8 cellular contexts compared by ENCODE assay signal in the genomic region with DNA sequence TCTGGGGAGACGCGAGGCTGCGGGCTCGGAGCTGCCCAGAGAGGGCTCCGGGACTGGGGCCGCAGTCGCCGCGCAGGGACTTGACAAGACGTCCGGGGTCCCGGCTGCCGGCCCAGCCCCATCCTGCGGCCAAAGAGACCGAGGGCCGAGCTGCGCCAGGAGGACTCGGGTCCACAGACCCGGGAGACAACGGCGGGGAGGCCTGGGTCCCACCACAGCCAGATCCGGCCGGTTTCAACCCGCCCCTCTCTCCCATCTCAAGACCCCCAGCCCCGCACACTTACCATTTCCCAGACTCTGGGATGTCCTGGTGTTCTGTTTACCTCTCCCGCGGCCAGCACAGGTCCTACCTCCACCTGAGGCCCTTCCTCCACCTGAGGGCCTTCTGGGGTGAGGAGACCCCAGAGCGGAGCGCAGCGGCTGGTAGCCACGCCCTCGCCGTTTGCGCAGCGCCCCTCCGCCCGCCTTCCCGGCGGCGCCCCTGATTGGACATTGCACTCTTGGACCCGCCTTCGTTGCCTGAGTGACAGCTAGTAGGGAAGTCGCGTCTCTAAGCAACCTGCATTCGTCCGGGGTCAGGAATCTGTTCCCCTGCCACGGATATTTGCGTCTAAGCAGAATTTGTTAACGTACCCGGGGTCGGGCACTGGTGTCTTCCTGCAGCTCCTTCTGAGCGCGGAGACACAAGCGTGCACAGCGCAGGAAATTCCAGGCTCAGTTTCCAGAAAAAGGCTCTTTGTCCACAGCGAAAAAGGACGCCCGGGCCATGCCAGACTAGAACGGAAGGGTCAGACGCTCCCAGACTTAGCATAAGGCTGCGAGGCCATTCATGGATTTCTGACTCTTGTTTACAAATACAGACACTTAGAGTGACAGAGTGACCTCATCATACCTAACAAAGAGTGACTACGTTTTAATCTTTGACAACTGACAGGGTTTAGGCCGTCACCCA. TPM values are rescaled to one million over a fixed set of nuclear protein-coding genes. Genes with fewer than 3 reads are reported as not detected.
DNase-seq lines count a peak whose midpoint lies in the region; ATAC-seq and TF ChIP-seq lines count a peak whose summit lies in the region.

A gene (minus strand): TSS at position 446 of the 952 bp plus-strand sequence. CDS start 159 bp downstream, at position 287.

- H3K4me1 Mint-ChIP-seq in Caco-2 (ENCODE audit: low read depth, unreplicated experiment), result no peaks in the 10 kb centered on the region
- H3K4me1 Mint-ChIP-seq in activated T-cell treated with anti-CD3 and anti-CD28 coated beads, Interleukin-2, amount 50 U/mL, for 72 hours (ENCODE audit: low read depth), result peaks cover 38% of the 10 kb centered on the region

- ATAC-seq in PC-3, result peak; percentile 98
- ATAC-seq in activated T-cell treated with anti-CD3 and anti-CD28 coated beads, Interleukin-2, amount 50 U/mL, for 72 hours (replicated peaks in 1 of 2), result peak; percentile 99

- H4K20me1 ChIP-seq in PC-3 (ENCODE audit: low read length), result no peaks in the 10 kb centered on the region

- DNase-seq in Caco-2, result peak; percentile 89 to 90
- peak; percentile 95 for DNase-seq in GM20000 (ENCODE audit: low spot score)
- DNase-seq in PC-3, result peak; percentile 88
- DNase-seq in activated T-cell treated with anti-CD3 and anti-CD28 coated beads, Interleukin-2, amount 50 U/mL, for 72 hours, result peak; percentile 89 to 91
- DNase-seq in esophagus squamous epithelium (lab: John Stamatoyannopoulos, UW), result peak; percentile 23
- peak; percentile 75 to 79 for DNase-seq in stimulated activated CD8-positive, alpha-beta memory T cell treated with anti-CD3 and anti-CD28 coated beads, Interleukin-7, amount 100 ng/mL, for 1 hour (ENCODE audit: low read depth in 2 of 2)

- POLR2A ChIA-PET in Caco-2 (lab: Charles Lee) (interaction anchor here (1.4 kb wide), 2 partner anchors 10 to 126 kb away, joined by 3 to 8 read pairs; a partner anchor contains a TSS), PC-3 (lab: Charles Lee; ENCODE audit: unreplicated experiment) (interaction anchor here (0.5 to 1.2 kb wide), 2 partner anchors 119 to 560 kb away, joined by 4 to 6 read pairs; a partner anchor contains a TSS)

- H3K9me2 ChIP-seq in PC-3 (replicated peaks; ENCODE audit: low read length), result no peaks in the 10 kb centered on the region

- peaks cover 13% of the 10 kb centered on the region for H3K9me3 Mint-ChIP-seq in Caco-2 (ENCODE audit: unreplicated experiment)
- H3K9me3 Mint-ChIP-seq in activated T-cell treated with anti-CD3 and anti-CD28 coated beads, Interleukin-2, amount 50 U/mL, for 72 hours, result no peaks in the 10 kb centered on the region

- peaks cover 8% of the 10 kb centered on the region for H3K36me3 Mint-ChIP-seq in Caco-2 (ENCODE audit: insufficient read depth, unreplicated experiment)
- H3K36me3 Mint-ChIP-seq in activated T-cell treated with anti-CD3 and anti-CD28 coated beads, Interleukin-2, amount 50 U/mL, for 72 hours (ENCODE audit: insufficient read depth in 2 of 2), result peaks cover 0 to 2% of the 10 kb centered on the region in 2 donors

- H3F3A ChIP-seq in PC-3 (ENCODE audit: low read length, unreplicated experiment), result no peaks in the 10 kb centered on the region

- no peaks in the 10 kb centered on the region for H3K27me3 ChIP-seq in Caco-2 (replicated peaks; ENCODE audit: control insufficient read depth, insufficient read depth, low read length)
- H3K27me3 ChIP-seq in HUES6 (ENCODE audit: control insufficient read depth, insufficient read depth, low read length), result 0 out of 2 replicates have a peak, but pooled peaks cover 4% of the 10 kb centered on the region
- H3K27me3 ChIP-seq in PC-3 (ENCODE audit: low read length), result no peaks in the 10 kb centered on the region
- no peaks in the 10 kb centered on the region for H3K27me3 ChIP-seq in esophagus squamous epithelium
- H3K27me3 ChIP-seq in muscle layer of duodenum (ENCODE audit: low read depth, low read length), result no peaks in the 10 kb centered on the region

- peak in 2 of 4 donors; percentile 14 to 42 for TF ChIP-seq POLR2A in esophagus squamous epithelium (IDR thresholded peaks at IDR 0.05)

- peak within 1 kb of the TSS; percentile 73 for H3K27ac Mint-ChIP-seq in Caco-2 (ENCODE audit: unreplicated experiment)
- H3K27ac Mint-ChIP-seq in activated T-cell treated with anti-CD3 and anti-CD28 coated beads, Interleukin-2, amount 50 U/mL, for 72 hours, result peak within 1 kb of the TSS; percentile 85

- TSS peak; percentile 53 for BruUV-seq in Caco-2 (replicated peaks; lab: Mats Ljungman, UMichigan)
- TSS peak; percentile 50 for BruUV-seq in PC-3 (replicated peaks; lab: Mats Ljungman, UMichigan)

- CTCF ChIA-PET in Caco-2 (lab: Charles Lee) (no interaction called here), PC-3 (lab: Charles Lee) (interaction anchor here (0.7 kb wide), 1 partner anchor 887 kb away, joined by 3 read pairs; no protein-coding TSS in a partner anchor)

- intact Hi-C loops in Caco-2 (cut with micrococcal nuclease; ENCODE audit: unreplicated experiment), result loop anchor here (1.0 kb wide), 1 partner anchor 83 kb away; a partner anchor contains a TSS
- intact Hi-C loops in PC-3 (cut with micrococcal nuclease), result loop anchor here (2.0 kb wide), 1 partner anchor 44 kb away; a partner anchor contains a TSS
- intact Hi-C loops in esophagus squamous epithelium (cut with DNase I), result no loop called here

- TF ChIP-seq CTCF in Caco-2 (IDR thresholded peaks at IDR 0.05; ENCODE audit: insufficient read depth in 1 of 2, low read depth in 1 of 2, low read length in 1 of 2, severe bottlenecking in 1 of 2, unreplicated experiment in 1 of 2) (no peak), GM20000 (IDR thresholded peaks at IDR 0.05; ENCODE audit: extremely low read depth, missing control alignments) (no peak), PC-3 (conservative IDR thresholded peaks at IDR 0.05; ENCODE audit: low read depth, low read length) (no peak), esophagus squamous epithelium (IDR thresholded peaks at IDR 0.05) (no peak)

- H3K36me3 ChIP-seq in Caco-2 (ENCODE audit: control insufficient read depth, insufficient read depth, low read length) (no peaks in the 10 kb centered on the region), HUES6 (ENCODE audit: control insufficient read depth, insufficient read depth, low read length) (no peaks in the 10 kb centered on the region), PC-3 (ENCODE audit: low read depth, low read length) (no peaks in the 10 kb centered on the region), esophagus squamous epithelium (no peaks in the 10 kb centered on the region), muscle layer of duodenum (ENCODE audit: control insufficient read depth in 1 of 2, insufficient read depth in 2 of 2, low read length in 2 of 2) (no peaks in the 10 kb centered on the region)

- H2AFZ ChIP-seq in PC-3 (ENCODE audit: low read length), result peak within 1 kb of the TSS; percentile 99

- H3K4me3 Mint-ChIP-seq in Caco-2 (ENCODE audit: unreplicated experiment), result peak within 1 kb of the TSS; percentile 93
- peak within 1 kb of the TSS; percentile 95 to 98 for H3K4me3 Mint-ChIP-seq in activated T-cell treated with anti-CD3 and anti-CD28 coated beads, Interleukin-2, amount 50 U/mL, for 72 hours

- H3K4me3 ChIP-seq in Caco-2 (ENCODE audit: low read depth, low read length) (peak within 1 kb of the TSS; percentile 75), HUES6 (ENCODE audit: low read depth, low read length) (peak within 1 kb of the TSS; percentile 82), PC-3 (ENCODE audit: low read length) (peak within 1 kb of the TSS; percentile 93), esophagus squamous epithelium (peak within 1 kb of the TSS; percentile 83 to 100 (median 92)), muscle layer of duodenum (ENCODE audit: low read depth in 1 of 2, low read length in 2 of 2) (peak within 1 kb of the TSS; percentile 92 to 99)

- H3K9me3 ChIP-seq in Caco-2 (no peaks in the 10 kb centered on the region), HUES6 (ENCODE audit: control insufficient read depth, insufficient read depth, low read depth, low read length) (no peaks in the 10 kb centered on the region), PC-3 (ENCODE audit: low read length) (no peaks in the 10 kb centered on the region), esophagus squamous epithelium (no peaks in the 10 kb centered on the region), muscle layer of duodenum (ENCODE audit: control insufficient read depth in 1 of 2, low read length in 2 of 2) (no peaks in the 10 kb centered on the region)

- no peaks in the 10 kb centered on the region for H3K27me3 Mint-ChIP-seq in Caco-2 (ENCODE audit: insufficient read depth, unreplicated experiment)
- H3K27me3 Mint-ChIP-seq in activated T-cell treated with anti-CD3 and anti-CD28 coated beads, Interleukin-2, amount 50 U/mL, for 72 hours (ENCODE audit: low read depth), result no peaks in the 10 kb centered on the region

- H3K27ac ChIP-seq in HUES6 (ENCODE audit: low read depth, low read length) (no peak within 1 kb of the TSS), PC-3 (ENCODE audit: low read length) (no peak within 1 kb of the TSS), esophagus squamous epithelium (peak within 1 kb of the TSS; percentile 72 to 91 (median 86)), muscle layer of duodenum (ENCODE audit: low read length) (peak within 1 kb of the TSS; percentile 67)

- no peaks in the 10 kb centered on the region for H3K79me2 ChIP-seq in PC-3 (ENCODE audit: low read length)

- peak within 1 kb of the TSS; percentile 76 for H3K9ac ChIP-seq in HUES6 (ENCODE audit: low read length)
- peak within 1 kb of the TSS; percentile 58 for H3K9ac ChIP-seq in PC-3 (ENCODE audit: low read length)

- 1 to 2% methylated on average over 14 to 32 of the region's 63 CpGs for WGBS in esophagus squamous epithelium, 2 donors

- H3K4me1 ChIP-seq in Caco-2 (no peaks in the 10 kb centered on the region), HUES6 (ENCODE audit: control insufficient read depth, insufficient read depth, low read length) (no peaks in the 10 kb centered on the region), PC-3 (ENCODE audit: insufficient read depth, low read length) (0 out of 2 replicates have a peak, but pooled peaks cover 6% of the 10 kb centered on the region), esophagus squamous epithelium (peaks cover 5 to 29% (median 7%) of the 10 kb centered on the region in 3 donors), muscle layer of duodenum (ENCODE audit: control insufficient read depth in 1 of 2, insufficient read depth in 2 of 2, low read length in 2 of 2) (peaks cover 0 to 17% of the 10 kb centered on the region in 2 donors)

- H3K4me2 ChIP-seq in PC-3 (ENCODE audit: low read length), result peak within 1 kb of the TSS; percentile 78

RNA-seq across cellular contexts. Expression of the gene that starts here (rescaled TPM):
- total RNA-seq in Caco-2 (2022) (1.7 and 2.4 TPM in 2 replicates), PC-3 (2014; rRNA removed) (0.77 and 2.2 TPM in 2 replicates), esophagus squamous epithelium (1 to 10 TPM in 2 of 4 donors, under 1 TPM in 2; 0.15 to 2.5 (median 1.6) TPM)
- total RNA-seq in activated T-cell treated with anti-CD3 and anti-CD28 coated beads, Interleukin-2, amount 50 U/mL, for 72 hours, result 1 to 10 TPM; 3.6 to 4.8 TPM

Comparison
In these comparisons a context has a peak if more than half of its experiments do, and no peak if none do; other contexts are left out.
1. DNase-seq: peak in every context shown above with its lines; median percentile 95 in GM20000; 90 in activated T-cell treated with anti-CD3 and anti-CD28 coated beads, Interleukin-2, amount 50 U/mL, for 72 hours; 90 in Caco-2; 88 in PC-3; 77 in stimulated activated CD8-positive, alpha-beta memory T cell treated with anti-CD3 and anti-CD28 coated beads, Interleukin-7, amount 100 ng/mL, for 1 hour; 23 in esophagus squamous epithelium.
2. H3K27ac ChIP-seq: peak in esophagus squamous epithelium (4 of 4) and muscle layer of duodenum (single experiment); none in HUES6 (single experiment) and PC-3 (single experiment).
3. Peak in every context shown above with its lines, with median percentiles within 50 percentile points of each other: H3K4me3 ChIP-seq.